In the genomic region with DNA sequence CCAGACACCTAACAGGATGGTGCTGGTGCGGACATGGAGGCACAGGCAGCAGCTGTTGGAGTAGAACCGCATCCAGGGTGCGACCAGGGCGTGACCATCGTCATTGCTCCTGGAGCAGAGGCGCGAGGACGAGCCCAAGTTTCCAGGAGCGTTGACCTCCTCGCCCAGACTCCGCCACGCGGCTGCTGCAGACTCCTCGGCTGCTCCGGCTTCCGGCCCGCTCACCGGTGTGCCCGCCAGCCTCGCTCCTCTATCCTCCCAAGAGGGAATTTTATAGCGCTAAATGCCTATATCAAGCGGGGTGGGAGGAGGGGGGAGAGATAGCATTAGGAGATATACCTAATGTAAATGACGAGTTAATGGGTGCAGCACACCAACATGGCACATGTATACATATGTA, we compare ENCODE assay signal across 39 cellular contexts. TPM values are rescaled to one million over a fixed set of nuclear protein-coding genes. Genes with fewer than 3 reads are reported as not detected.
"Had no signal": no experiment of that assay in that cellular context is flagged by ENCODE, and none has a peak within 500 bp of the region (broad histone marks: within the 10 kb centered on the region; RNA-seq: fewer than 3 reads in every experiment).

No MANE protein-coding gene starts in this region.

- H3K4me3 ChIP-seq: adrenal gland, body of pancreas, cardiac muscle cell, colonic mucosa, esophagus squamous epithelium, gastroesophageal sphincter had no signal

- H3K9me3 Mint-ChIP-seq: activated CD4-positive, alpha-beta T cell treated with anti-CD3 and anti-CD28 coated beads, Interleukin-2, amount 10 ng/mL, durations not matched to agents 7 days and 5 days; activated T-helper 2 cell treated with anti-CD3 and anti-CD28 coated beads, Interferon-gamma antibody, Interleukin-2, Interleukin-4, amounts not matched to agents 10 μg/mL and 5 μg/mL and 100 μg/mL, durations not matched to agents 14 hours and 24 hours and 36 hours had no signal

- DNase-seq: activated CD4-positive, alpha-beta memory T cell treated with anti-CD3 and anti-CD28 coated beads, Interleukin-2, amount 10 ng/mL, durations not matched to agents 7 days and 5 days; activated CD4-positive, alpha-beta T cell treated with anti-CD3 and anti-CD28 coated beads for 1 hour; activated CD4-positive, alpha-beta T cell treated with anti-CD3 and anti-CD28 coated beads for 4 hours; activated CD4-positive, alpha-beta T cell treated with anti-CD3 and anti-CD28 coated beads, Interleukin-2, amount 10 ng/mL, durations not matched to agents 7 days and 5 days; activated CD4-positive, alpha-beta T cell treated with anti-CD3 and anti-CD28 coated beads, Interleukin-2, amount 50 U/mL, for 4 hours; activated effector memory CD4-positive, alpha-beta T cell treated with anti-CD3 and anti-CD28 coated beads, Interleukin-2, amount 50 U/mL, for 16 hours; activated naive CD4-positive, alpha-beta T cell treated with anti-CD3 and anti-CD28 coated beads for 36 hours; activated naive CD8-positive, alpha-beta T cell treated with anti-CD3 and anti-CD28 coated beads for 36 hours; activated naive CD8-positive, alpha-beta T cell treated with anti-CD3 and anti-CD28 coated beads, Interleukin-2, amount 50 U/mL, for 24 hours; activated T-cell treated with anti-CD3 and anti-CD28 coated beads, Interleukin-2, amount 50 U/mL, for 1 hour; activated T-cell treated with anti-CD3 and anti-CD28 coated beads, Interleukin-2, amount 50 U/mL, for 48 hours; adrenal gland; amygdala; aorta; body of pancreas; central memory CD4-positive, alpha-beta T cell; cerebellar nuclear complex; colonic mucosa; dermis blood vessel endothelial cell; effector CD4-positive, alpha-beta T cell; effector memory CD8-positive, alpha-beta T cell; esophagus squamous epithelium; foreskin melanocyte; T-helper 2 cell had no signal

- H3K4me1 Mint-ChIP-seq: activated CD4-positive, alpha-beta memory T cell treated with anti-CD3 and anti-CD28 coated beads, Interleukin-2, amount 10 ng/mL, durations not matched to agents 7 days and 5 days; activated naive CD4-positive, alpha-beta T cell treated with anti-CD3 and anti-CD28 coated beads, Interleukin-2, amount 50 U/mL, for 24 hours; activated naive CD8-positive, alpha-beta T cell treated with anti-CD3 and anti-CD28 coated beads for 36 hours; activated naive CD8-positive, alpha-beta T cell treated with anti-CD3 and anti-CD28 coated beads, Interleukin-2, amount 50 U/mL, for 24 hours; WTC11 had no signal

- H3K36me3 Mint-ChIP-seq: activated naive CD8-positive, alpha-beta T cell treated with anti-CD3 and anti-CD28 coated beads for 36 hours; WTC11 had no signal

- H3K4me3 Mint-ChIP-seq: activated CD4-positive, alpha-beta memory T cell treated with anti-CD3 and anti-CD28 coated beads, Interleukin-2, amount 10 ng/mL, durations not matched to agents 7 days and 5 days; activated CD4-positive, alpha-beta T cell treated with anti-CD3 and anti-CD28 coated beads, Interleukin-2, amount 10 ng/mL, durations not matched to agents 7 days and 5 days; activated naive CD4-positive, alpha-beta T cell treated with anti-CD3 and anti-CD28 coated beads for 36 hours; activated naive CD4-positive, alpha-beta T cell treated with anti-CD3 and anti-CD28 coated beads, Interleukin-2, amount 50 U/mL, for 24 hours; activated naive CD8-positive, alpha-beta T cell treated with anti-CD3 and anti-CD28 coated beads for 36 hours; activated naive CD8-positive, alpha-beta T cell treated with anti-CD3 and anti-CD28 coated beads, Interleukin-2, amount 50 U/mL, for 24 hours; activated T-helper 1 cell treated with anti-CD3 and anti-CD28 coated beads, Interleukin-12 subunit alpha, Interleukin-12 subunit beta, Interleukin-2, Interleukin-4 antibody, amounts not matched to agents 30 ng/mL and 10 ng/mL and 1 ng/mL, durations not matched to agents 14 hours and 24 hours and 36 hours; effector memory CD8-positive, alpha-beta T cell; WTC11 had no signal

- ATAC-seq: activated naive CD8-positive, alpha-beta T cell treated with anti-CD3 and anti-CD28 coated beads, Interleukin-2, amount 50 U/mL, for 24 hours; body of pancreas; effector memory CD8-positive, alpha-beta T cell; gastroesophageal sphincter; WTC11 had no signal

- H3K27ac ChIP-seq: adrenal gland, body of pancreas, cardiac muscle cell, colonic mucosa, epithelial cell of prostate, esophagus squamous epithelium, gastroesophageal sphincter, VCaP had no signal

- H3K9me3 ChIP-seq: colonic mucosa had no signal

- H3K27ac Mint-ChIP-seq: activated CD4-positive, alpha-beta memory T cell treated with anti-CD3 and anti-CD28 coated beads, Interleukin-2, amount 10 ng/mL, durations not matched to agents 7 days and 5 days; activated CD4-positive, alpha-beta T cell treated with anti-CD3 and anti-CD28 coated beads, Interleukin-2, amount 10 ng/mL, durations not matched to agents 7 days and 5 days; activated naive CD4-positive, alpha-beta T cell treated with anti-CD3 and anti-CD28 coated beads for 36 hours; activated naive CD4-positive, alpha-beta T cell treated with anti-CD3 and anti-CD28 coated beads, Interleukin-2, amount 50 U/mL, for 24 hours; activated naive CD8-positive, alpha-beta T cell treated with anti-CD3 and anti-CD28 coated beads for 36 hours; activated naive CD8-positive, alpha-beta T cell treated with anti-CD3 and anti-CD28 coated beads, Interleukin-2, amount 50 U/mL, for 24 hours; activated T-helper 1 cell treated with anti-CD3 and anti-CD28 coated beads, Interleukin-12 subunit alpha, Interleukin-12 subunit beta, Interleukin-2, Interleukin-4 antibody, amounts not matched to agents 30 ng/mL and 10 ng/mL and 1 ng/mL, durations not matched to agents 14 hours and 24 hours and 36 hours; activated T-helper 2 cell treated with anti-CD3 and anti-CD28 coated beads, Interferon-gamma antibody, Interleukin-2, Interleukin-4, amounts not matched to agents 10 μg/mL and 5 μg/mL and 100 μg/mL, durations not matched to agents 14 hours and 24 hours and 36 hours; effector memory CD8-positive, alpha-beta T cell; WTC11 had no signal

- FAIRE-seq: endometrium, endothelial cell of umbilical vein, TTC549 had no signal

- H3K36me3 ChIP-seq: adrenal gland, cardiac muscle cell, colonic mucosa, esophagus squamous epithelium, gastroesophageal sphincter had no signal

- H3K4me1 ChIP-seq: body of pancreas, colonic mucosa, gastroesophageal sphincter had no signal

- H3K27me3 ChIP-seq: adrenal gland, body of pancreas, cardiac muscle cell, colonic mucosa, gastroesophageal sphincter had no signal

RNA-seq across cellular contexts. Expression of a gene that starts 5.3 kb away (rescaled TPM):
- total RNA-seq: activated CD4-positive, alpha-beta memory T cell treated with anti-CD3 and anti-CD28 coated beads, Interleukin-2, amount 10 ng/mL, durations not matched to agents 7 days and 5 days; activated CD4-positive, alpha-beta T cell treated with anti-CD3 and anti-CD28 coated beads, Interleukin-2, amount 10 ng/mL, durations not matched to agents 7 days and 5 days; activated naive CD4-positive, alpha-beta T cell treated with anti-CD3 and anti-CD28 coated beads for 36 hours; activated naive CD8-positive, alpha-beta T cell treated with anti-CD3 and anti-CD28 coated beads for 36 hours; activated T-helper 1 cell treated with anti-CD3 and anti-CD28 coated beads, Interleukin-12 subunit alpha, Interleukin-12 subunit beta, Interleukin-2, Interleukin-4 antibody, amounts not matched to agents 30 ng/mL and 10 ng/mL and 1 ng/mL, durations not matched to agents 14 hours and 24 hours and 36 hours; activated T-helper 2 cell treated with anti-CD3 and anti-CD28 coated beads, Interferon-gamma antibody, Interleukin-2, Interleukin-4, amounts not matched to agents 10 μg/mL and 5 μg/mL and 100 μg/mL, durations not matched to agents 14 hours and 24 hours and 36 hours; body of pancreas; cardiac muscle cell; colonic mucosa; dermis blood vessel endothelial cell; endothelial cell of umbilical vein; fibroblast of lung; fibroblast of villous mesenchyme; glomerular endothelial cell; T-helper 1 cell treated with Interleukin-12 subunit alpha and Interleukin-12 subunit beta and Interleukin-4 antibody, amounts not matched to agents 30 ng/mL and 1 ng/mL, for 36 hours; WTC11 had no signal
- polyA plus RNA-seq: cardiac muscle cell, endothelial cell of umbilical vein, fibroblast of lung had no signal

RNA-seq across cellular contexts. Expression of a gene that starts 10.2 kb away (rescaled TPM):
- total RNA-seq: activated CD4-positive, alpha-beta memory T cell treated with anti-CD3 and anti-CD28 coated beads, Interleukin-2, amount 10 ng/mL, durations not matched to agents 7 days and 5 days; activated CD4-positive, alpha-beta T cell treated with anti-CD3 and anti-CD28 coated beads, Interleukin-2, amount 10 ng/mL, durations not matched to agents 7 days and 5 days; activated naive CD4-positive, alpha-beta T cell treated with anti-CD3 and anti-CD28 coated beads for 36 hours; activated naive CD8-positive, alpha-beta T cell treated with anti-CD3 and anti-CD28 coated beads for 36 hours; activated T-helper 1 cell treated with anti-CD3 and anti-CD28 coated beads, Interleukin-12 subunit alpha, Interleukin-12 subunit beta, Interleukin-2, Interleukin-4 antibody, amounts not matched to agents 30 ng/mL and 10 ng/mL and 1 ng/mL, durations not matched to agents 14 hours and 24 hours and 36 hours; activated T-helper 2 cell treated with anti-CD3 and anti-CD28 coated beads, Interferon-gamma antibody, Interleukin-2, Interleukin-4, amounts not matched to agents 10 μg/mL and 5 μg/mL and 100 μg/mL, durations not matched to agents 14 hours and 24 hours and 36 hours; cardiac muscle cell; dermis blood vessel endothelial cell; endothelial cell of umbilical vein; fibroblast of lung; fibroblast of villous mesenchyme; glomerular endothelial cell; T-helper 1 cell treated with Interleukin-12 subunit alpha and Interleukin-12 subunit beta and Interleukin-4 antibody, amounts not matched to agents 30 ng/mL and 1 ng/mL, for 36 hours; WTC11 had no signal
- polyA plus RNA-seq: endothelial cell of umbilical vein, fibroblast of lung had no signal

RNA-seq across cellular contexts. Expression of a gene that starts 23.1 kb away (rescaled TPM):
- total RNA-seq: activated naive CD8-positive, alpha-beta T cell treated with anti-CD3 and anti-CD28 coated beads for 36 hours; activated T-helper 1 cell treated with anti-CD3 and anti-CD28 coated beads, Interleukin-12 subunit alpha, Interleukin-12 subunit beta, Interleukin-2, Interleukin-4 antibody, amounts not matched to agents 30 ng/mL and 10 ng/mL and 1 ng/mL, durations not matched to agents 14 hours and 24 hours and 36 hours; activated T-helper 2 cell treated with anti-CD3 and anti-CD28 coated beads, Interferon-gamma antibody, Interleukin-2, Interleukin-4, amounts not matched to agents 10 μg/mL and 5 μg/mL and 100 μg/mL, durations not matched to agents 14 hours and 24 hours and 36 hours; endothelial cell of umbilical vein; fibroblast of lung; fibroblast of villous mesenchyme; glomerular endothelial cell had no signal
- polyA plus RNA-seq: cardiac muscle cell, endothelial cell of umbilical vein, fibroblast of lung had no signal

RNA-seq across cellular contexts. Expression of a gene that starts 32.1 kb away (rescaled TPM):
- total RNA-seq: activated CD4-positive, alpha-beta memory T cell treated with anti-CD3 and anti-CD28 coated beads, Interleukin-2, amount 10 ng/mL, durations not matched to agents 7 days and 5 days; activated CD4-positive, alpha-beta T cell treated with anti-CD3 and anti-CD28 coated beads, Interleukin-2, amount 10 ng/mL, durations not matched to agents 7 days and 5 days; activated naive CD4-positive, alpha-beta T cell treated with anti-CD3 and anti-CD28 coated beads for 36 hours; activated naive CD8-positive, alpha-beta T cell treated with anti-CD3 and anti-CD28 coated beads for 36 hours; activated T-helper 1 cell treated with anti-CD3 and anti-CD28 coated beads, Interleukin-12 subunit alpha, Interleukin-12 subunit beta, Interleukin-2, Interleukin-4 antibody, amounts not matched to agents 30 ng/mL and 10 ng/mL and 1 ng/mL, durations not matched to agents 14 hours and 24 hours and 36 hours; activated T-helper 2 cell treated with anti-CD3 and anti-CD28 coated beads, Interferon-gamma antibody, Interleukin-2, Interleukin-4, amounts not matched to agents 10 μg/mL and 5 μg/mL and 100 μg/mL, durations not matched to agents 14 hours and 24 hours and 36 hours; adrenal gland; aorta; body of pancreas; cardiac muscle cell; colonic mucosa; dermis blood vessel endothelial cell; endothelial cell of umbilical vein; fibroblast of lung; fibroblast of villous mesenchyme; gastroesophageal sphincter; glomerular endothelial cell; T-helper 1 cell treated with Interleukin-12 subunit alpha and Interleukin-12 subunit beta and Interleukin-4 antibody, amounts not matched to agents 30 ng/mL and 1 ng/mL, for 36 hours; WTC11 had no signal
- polyA plus RNA-seq: adrenal gland, aorta, endothelial cell of umbilical vein, fibroblast of lung had no signal

RNA-seq across cellular contexts. Expression of a gene that starts 35.6 kb away (rescaled TPM):
- total RNA-seq: activated CD4-positive, alpha-beta memory T cell treated with anti-CD3 and anti-CD28 coated beads, Interleukin-2, amount 10 ng/mL, durations not matched to agents 7 days and 5 days; activated CD4-positive, alpha-beta T cell treated with anti-CD3 and anti-CD28 coated beads, Interleukin-2, amount 10 ng/mL, durations not matched to agents 7 days and 5 days; activated naive CD4-positive, alpha-beta T cell treated with anti-CD3 and anti-CD28 coated beads for 36 hours; activated naive CD8-positive, alpha-beta T cell treated with anti-CD3 and anti-CD28 coated beads for 36 hours; activated T-helper 1 cell treated with anti-CD3 and anti-CD28 coated beads, Interleukin-12 subunit alpha, Interleukin-12 subunit beta, Interleukin-2, Interleukin-4 antibody, amounts not matched to agents 30 ng/mL and 10 ng/mL and 1 ng/mL, durations not matched to agents 14 hours and 24 hours and 36 hours; activated T-helper 2 cell treated with anti-CD3 and anti-CD28 coated beads, Interferon-gamma antibody, Interleukin-2, Interleukin-4, amounts not matched to agents 10 μg/mL and 5 μg/mL and 100 μg/mL, durations not matched to agents 14 hours and 24 hours and 36 hours; adrenal gland; aorta; body of pancreas; cardiac muscle cell; colonic mucosa; dermis blood vessel endothelial cell; endothelial cell of umbilical vein; fibroblast of lung; fibroblast of villous mesenchyme; glomerular endothelial cell; T-helper 1 cell treated with Interleukin-12 subunit alpha and Interleukin-12 subunit beta and Interleukin-4 antibody, amounts not matched to agents 30 ng/mL and 1 ng/mL, for 36 hours; WTC11 had no signal
- polyA plus RNA-seq: adrenal gland, aorta, cardiac muscle cell, endothelial cell of umbilical vein, fibroblast of lung had no signal
